9 cellular contexts compared by ENCODE assay signal in the genomic region with DNA sequence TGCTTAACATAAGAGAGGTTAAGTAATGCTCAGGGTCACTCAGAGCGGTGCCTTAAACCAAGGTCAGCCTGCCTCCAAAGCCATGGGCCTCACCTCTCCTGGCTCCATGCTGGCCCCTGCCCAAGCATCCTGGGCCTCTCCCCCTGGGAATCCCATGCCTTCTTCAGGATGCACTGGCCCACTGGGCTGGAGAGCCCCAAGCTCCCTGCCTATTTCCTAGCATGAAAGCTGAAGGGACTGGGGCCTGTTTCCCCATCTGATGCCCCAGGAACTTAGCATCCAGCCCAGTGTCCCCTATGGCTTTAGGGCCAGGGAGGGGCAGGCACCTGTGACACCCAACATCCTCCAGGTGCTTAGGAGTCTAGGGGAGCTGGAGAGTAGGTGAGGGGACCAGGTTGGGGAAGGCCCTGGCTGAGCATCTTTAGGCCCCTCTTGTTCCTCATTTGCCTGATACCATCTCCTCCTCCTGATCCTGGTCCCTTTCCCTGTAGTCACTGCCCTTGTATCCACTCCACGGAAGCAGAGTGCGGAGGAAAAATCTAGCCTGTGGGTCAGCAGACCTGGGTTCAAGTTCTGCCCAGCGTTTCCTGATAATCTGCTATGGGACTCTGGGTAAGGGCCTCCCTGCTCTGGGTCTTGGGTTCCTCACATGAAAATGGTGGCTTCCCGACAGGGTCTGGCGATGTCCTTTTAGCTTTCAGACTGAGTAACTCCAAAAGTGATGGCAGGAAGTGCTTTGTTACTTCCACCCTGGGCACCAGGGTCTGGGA. TPM values are rescaled to one million over a fixed set of nuclear protein-coding genes. Genes with fewer than 3 reads are reported as not detected.
A peak's percentile ranks its signal among the peaks of the same experiment; 100 is the strongest.
DNase-seq lines count a peak whose midpoint lies in the region; ATAC-seq and TF ChIP-seq lines count a peak whose summit lies in the region.
"Had no signal": no experiment of that assay in that cellular context is flagged by ENCODE, and none has a peak within 500 bp of the region (broad histone marks: within the 10 kb centered on the region; RNA-seq: fewer than 3 reads in every experiment).

No MANE protein-coding gene starts in this region.

- no peak for ATAC-seq in CD4-positive, CD25-positive, alpha-beta regulatory T cell (ENCODE audit: low read depth in 2 of 2)
- ATAC-seq in gastroesophageal sphincter = peak; percentile 19

- H3K4me3 ChIP-seq in CD4-positive, CD25-positive, alpha-beta regulatory T cell (ENCODE audit: low read depth, low read length) = no peak overlapping the region
- no peak overlapping the region for H3K4me3 ChIP-seq in gastroesophageal sphincter
- H3K4me3 ChIP-seq in rectal smooth muscle tissue (ENCODE audit: low read length) = no peak overlapping the region

- H3K9ac ChIP-seq in rectal smooth muscle tissue (ENCODE audit: low read length) = no peak overlapping the region

- no peak overlapping the region for H3K4me3 Mint-ChIP-seq in CD4-positive, CD25-positive, alpha-beta regulatory T cell

- H3K36me3 ChIP-seq in CD4-positive, CD25-positive, alpha-beta regulatory T cell (ENCODE audit: control insufficient read depth, insufficient read depth, low read length) = peaks cover 14% of the 10 kb centered on the region
- peaks cover 0 to 24% of the 10 kb centered on the region in 2 donors for H3K36me3 ChIP-seq in gastroesophageal sphincter
- H3K36me3 ChIP-seq in rectal smooth muscle tissue (ENCODE audit: control insufficient read depth, insufficient read depth, low read length) = no peaks in the 10 kb centered on the region

- H3K27me3 ChIP-seq in CD4-positive, CD25-positive, alpha-beta regulatory T cell (ENCODE audit: control insufficient read depth, insufficient read depth, low read length) = no peaks in the 10 kb centered on the region
- H3K27me3 ChIP-seq in gastroesophageal sphincter = no peaks in the 10 kb centered on the region
- H3K27me3 ChIP-seq in rectal smooth muscle tissue (ENCODE audit: control insufficient read depth, insufficient read depth, low read length) = no peaks in the 10 kb centered on the region

- H3K27ac ChIP-seq in CD4-positive, CD25-positive, alpha-beta regulatory T cell (ENCODE audit: insufficient read depth, low read length, poor library complexity, severe bottlenecking) = no peak overlapping the region
- H3K27ac ChIP-seq in RWPE1 = peak overlapping the region; percentile 95
- H3K27ac ChIP-seq in gastroesophageal sphincter = peak overlapping the region in 3 of 4 donors; percentile 44 to 77 (median 77)
- peak overlapping the region; percentile 27 for H3K27ac ChIP-seq in rectal smooth muscle tissue (ENCODE audit: low read depth, low read length)

- H3K36me3 Mint-ChIP-seq in CD4-positive, CD25-positive, alpha-beta regulatory T cell = peaks cover 13% of the 10 kb centered on the region

- no peak for TF ChIP-seq EP300 in gastroesophageal sphincter (IDR thresholded peaks at IDR 0.05)

- peaks cover 11% of the 10 kb centered on the region for H3K4me1 ChIP-seq in CD4-positive, CD25-positive, alpha-beta regulatory T cell (ENCODE audit: control insufficient read depth, insufficient read depth, low read length, poor library complexity, severe bottlenecking)
- H3K4me1 ChIP-seq in gastroesophageal sphincter (peaks cover 0 to 46% (median 11%) of the 10 kb centered on the region in 3 donors), rectal smooth muscle tissue (ENCODE audit: control insufficient read depth, insufficient read depth, low read length) (peaks cover 11% of the 10 kb centered on the region)

- no peaks in the 10 kb centered on the region for H3K27me3 Mint-ChIP-seq in CD4-positive, CD25-positive, alpha-beta regulatory T cell

- H3K4me1 Mint-ChIP-seq in CD4-positive, CD25-positive, alpha-beta regulatory T cell = peaks cover 0 to 22% (median 17%) of the 10 kb centered on the region in 4 donors

- TF ChIP-seq CTCF in RWPE1 (conservative IDR thresholded peaks at IDR 0.05; ENCODE audit: low read depth) = no peak
- no peak for TF ChIP-seq CTCF in gastroesophageal sphincter (IDR thresholded peaks at IDR 0.05)

- TF ChIP-seq POLR2A in gastroesophageal sphincter (IDR thresholded peaks at IDR 0.05) = no peak

- CTCF ChIA-PET in RWPE1 (lab: Yijun Ruan, JAX) = interaction anchor here (0.6 to 0.7 kb wide), 3 partner anchors 16 to 1653 kb away, joined by 3 to 11 read pairs (median 4); no protein-coding TSS in a partner anchor

- POLR2A ChIA-PET in RWPE1 (lab: Yijun Ruan, JAX; ENCODE audit: low non-redundant PET) = no interaction called here

- no peaks in the 10 kb centered on the region for H3K9me3 Mint-ChIP-seq in CD4-positive, CD25-positive, alpha-beta regulatory T cell

- WGBS in gastroesophageal sphincter (ENCODE audit: low coverage in 1 of 2), 2 donors = 83 to 100% methylated on average over 1 to 3 of the region's 6 CpGs

- H3K27ac Mint-ChIP-seq in CD4-positive, CD25-positive, alpha-beta regulatory T cell = peak overlapping the region; percentile 56 to 75 (median 64)

- no peak for DNase-seq in CD4-positive, CD25-positive, alpha-beta regulatory T cell
- DNase-seq in RWPE1 (ENCODE audit: low spot score) (no peak), NCI-H226 (no peak), NCI-H510A treated with DMSO at 0.1 percent for 48 hours (lab: John Stamatoyannopoulos, UW) (no peak), amygdala (lab: John Stamatoyannopoulos, UW) (no peak), iPS-NIHi11 (ENCODE audit: low spot score) (no peak)
- DNase-seq: NCI-H1436 treated with DMSO at 0.1 percent for 48 hours had no signal

- H3K9me3 ChIP-seq in CD4-positive, CD25-positive, alpha-beta regulatory T cell (ENCODE audit: control insufficient read depth in 2 of 2, low read length in 2 of 2) = no peaks in the 10 kb centered on the region
- H3K9me3 ChIP-seq in gastroesophageal sphincter = no peaks in the 10 kb centered on the region

RNA-seq across cellular contexts. Expression of gene EHD4, which starts 28.6 kb away (rescaled TPM):
- 57.8 TPM for total RNA-seq in CD4-positive, CD25-positive, alpha-beta regulatory T cell
- 10 to 100 TPM in 3 of 4 donors, 1 to 10 TPM in 1; 9.3 to 14.2 (median 13.5) TPM for polyA plus RNA-seq in CD4-positive, CD25-positive, alpha-beta regulatory T cell
- total RNA-seq in gastroesophageal sphincter = 10 to 100 TPM in 3 of 4 donors, 1 to 10 TPM in 1; 10.0 to 25.4 (median 20.3) TPM

RNA-seq across cellular contexts. Expression of gene SPTBN5, which starts 49.9 kb away (rescaled TPM):
- 2.7 TPM for total RNA-seq in CD4-positive, CD25-positive, alpha-beta regulatory T cell
- under 1 TPM in 1 of 4 donors, not detected in 3; 0.26 TPM for polyA plus RNA-seq in CD4-positive, CD25-positive, alpha-beta regulatory T cell
- total RNA-seq in gastroesophageal sphincter = under 1 TPM; 0.13 to 0.93 (median 0.38) TPM
